Comparison of ENCODE assay signal across 8 cellular contexts in the genomic region with DNA sequence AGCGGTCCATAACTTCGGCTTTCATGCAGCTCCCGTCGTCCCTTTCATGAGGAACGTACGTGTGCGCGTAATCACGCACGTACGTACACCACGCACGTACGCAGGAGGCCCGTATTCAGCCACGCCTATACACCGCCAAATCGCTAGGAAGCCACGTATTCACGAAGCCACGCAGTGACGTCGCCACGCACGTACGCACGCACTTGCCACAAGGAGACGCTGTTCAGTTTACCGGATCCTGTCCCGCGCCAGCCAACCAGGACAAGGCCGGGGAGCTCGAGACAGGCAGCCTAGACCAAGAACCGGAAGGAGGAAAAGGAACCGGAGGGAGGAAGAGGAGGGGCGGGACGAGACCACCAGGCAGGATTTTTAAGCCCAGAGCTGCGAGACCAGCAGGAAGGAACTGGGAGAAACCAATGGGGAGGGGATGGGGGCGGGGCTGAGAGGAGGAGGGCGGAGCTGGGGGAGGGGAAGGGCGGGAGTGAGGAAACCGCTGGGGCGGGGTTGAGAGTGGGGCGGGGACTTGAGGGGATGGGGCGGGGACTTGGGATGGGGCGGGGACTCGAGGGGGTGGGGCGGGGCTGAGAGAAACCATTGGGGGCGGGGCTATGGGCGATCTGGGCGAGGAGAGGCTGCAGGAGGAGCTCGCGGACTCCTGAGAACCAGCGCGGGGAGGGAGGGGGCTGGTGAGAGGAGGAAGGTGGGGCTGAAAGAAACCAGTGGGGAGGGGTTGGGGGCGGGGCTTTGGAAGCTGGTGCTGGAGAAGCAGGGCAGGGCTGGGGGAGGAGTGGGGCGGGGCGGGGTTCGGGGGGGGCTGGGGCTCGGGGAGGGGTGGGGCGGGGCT.
DNase-seq lines count a peak whose midpoint lies in the region; ATAC-seq and TF ChIP-seq lines count a peak whose summit lies in the region.

EOLA2 (minus strand) TSS at position 65 of the 844 bp plus-strand sequence. CDS start 4,617 bp downstream, outside the sequence.

- ATAC-seq in GM21576 (IDR thresholded peaks at IDR 0.05; ENCODE audit: unreplicated experiment), result peak; percentile 65

- TF ChIP-seq RAD21 in Ishikawa (IDR thresholded peaks at IDR 0.05; ENCODE audit: low read depth), result no peak

- DNase-seq in DMS114 treated with DMSO at 0.1 percent for 48 hours (lab: John Stamatoyannopoulos, UW; ENCODE audit: unreplicated experiment), result peak; percentile 90
- DNase-seq in OCI-M2 (lab: John Stamatoyannopoulos, UW; ENCODE audit: unreplicated experiment), result peak; percentile 25
- DNase-seq in activated T-cell treated with anti-CD3 and anti-CD28 coated beads for 4 hours, result peak; percentile 82
- DNase-seq in epidermal melanocyte (ENCODE audit: insufficient read length, low spot score), result peak; percentile 29
- peak; percentile 90 for DNase-seq in middle frontal gyrus (ENCODE audit: extremely low spot score, low spot score)
- DNase-seq in stimulated activated CD8-positive, alpha-beta memory T cell treated with anti-CD3 and anti-CD28 coated beads, Interleukin-2, amount 100 ng/mL, for 48 hours (ENCODE audit: low read depth in 2 of 2), result peak; percentile 75 to 82

- TF ChIP-seq EP300 in Ishikawa (IDR thresholded peaks at IDR 0.05; ENCODE audit: borderline replicate concordance), result no peak

TF ChIP-seq in Ishikawa, 13 proteins besides CTCF, POLR2A, EP300 and RAD21:
- 0 out of 2 replicates have a peak, but pooled peaks have one; percentile 38 for TF ChIP-seq MAX (IDR thresholded peaks at IDR 0.05)
- TF ChIP-seq, protein P1, sequence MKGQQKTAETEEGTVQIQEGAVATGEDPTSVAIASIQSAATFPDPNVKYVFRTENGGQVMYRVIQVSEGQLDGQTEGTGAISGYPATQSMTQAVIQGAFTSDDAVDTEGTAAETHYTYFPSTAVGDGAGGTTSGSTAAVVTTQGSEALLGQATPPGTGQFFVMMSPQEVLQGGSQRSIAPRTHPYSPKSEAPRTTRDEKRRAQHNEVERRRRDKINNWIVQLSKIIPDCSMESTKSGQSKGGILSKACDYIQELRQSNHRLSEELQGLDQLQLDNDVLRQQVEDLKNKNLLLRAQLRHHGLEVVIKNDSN (IDR thresholded peaks at IDR 0.05), result no peak
- peak; percentile 80 for TF ChIP-seq CREB1 (IDR thresholded peaks at IDR 0.05; ENCODE audit: low read depth)

Comparison
In these comparisons a context has a peak if more than half of its experiments do, and no peak if none do; other contexts are left out.
1. Peak in every context shown above with its lines: DNase-seq and ATAC-seq.
2. DNase-seq: peak in every context shown above with its lines; median percentile 90 in DMS114 treated with DMSO at 0.1 percent for 48 hours; 90 in middle frontal gyrus; 82 in activated T-cell treated with anti-CD3 and anti-CD28 coated beads for 4 hours; 78 in stimulated activated CD8-positive, alpha-beta memory T cell treated with anti-CD3 and anti-CD28 coated beads, Interleukin-2, amount 100 ng/mL, for 48 hours; 29 in epidermal melanocyte; 25 in OCI-M2.